9 cellular contexts compared by ENCODE assay signal in the genomic region with DNA sequence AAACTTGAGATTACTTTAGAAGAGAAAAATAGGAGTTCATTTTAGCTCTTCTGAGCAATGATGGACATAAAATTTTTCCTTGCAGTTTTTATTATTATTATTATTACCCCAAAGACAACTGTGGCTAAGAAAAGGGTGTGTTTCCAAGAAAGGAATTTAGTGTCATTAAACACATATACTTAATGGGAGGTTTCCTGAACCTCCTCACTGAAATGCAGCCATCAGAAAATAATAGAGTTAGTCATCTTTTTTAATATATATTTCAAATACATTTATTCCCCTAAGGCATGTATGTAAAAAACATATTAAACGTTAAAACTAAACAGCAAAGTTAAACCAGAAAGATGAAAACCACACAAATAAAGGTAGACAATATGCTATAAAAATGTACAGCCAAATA.
"Had no signal": no experiment of that assay in that cellular context is flagged by ENCODE, and none has a peak within 500 bp of the region (broad histone marks: within the 10 kb centered on the region; RNA-seq: fewer than 3 reads in every experiment).

No MANE protein-coding gene starts in this region.

- H2AFZ ChIP-seq: GM23248 had no signal

- H3K9ac ChIP-seq: GM23248 had no signal

- H3K9me3 ChIP-seq: HAP-1 had no signal

- DNase-seq: GM23248, GOT3, H7, HFFc6, KBM-7 had no signal

- ATAC-seq: HCT116, HepG2 had no signal

- H3K27ac ChIP-seq: GM23248, HL-60 had no signal

- H3K36me3 ChIP-seq: HAP-1 had no signal

- H3K4me3 ChIP-seq: GM23248, HAP-1 had no signal

- H3K4me1 ChIP-seq: HAP-1 had no signal
